In the genomic region with DNA sequence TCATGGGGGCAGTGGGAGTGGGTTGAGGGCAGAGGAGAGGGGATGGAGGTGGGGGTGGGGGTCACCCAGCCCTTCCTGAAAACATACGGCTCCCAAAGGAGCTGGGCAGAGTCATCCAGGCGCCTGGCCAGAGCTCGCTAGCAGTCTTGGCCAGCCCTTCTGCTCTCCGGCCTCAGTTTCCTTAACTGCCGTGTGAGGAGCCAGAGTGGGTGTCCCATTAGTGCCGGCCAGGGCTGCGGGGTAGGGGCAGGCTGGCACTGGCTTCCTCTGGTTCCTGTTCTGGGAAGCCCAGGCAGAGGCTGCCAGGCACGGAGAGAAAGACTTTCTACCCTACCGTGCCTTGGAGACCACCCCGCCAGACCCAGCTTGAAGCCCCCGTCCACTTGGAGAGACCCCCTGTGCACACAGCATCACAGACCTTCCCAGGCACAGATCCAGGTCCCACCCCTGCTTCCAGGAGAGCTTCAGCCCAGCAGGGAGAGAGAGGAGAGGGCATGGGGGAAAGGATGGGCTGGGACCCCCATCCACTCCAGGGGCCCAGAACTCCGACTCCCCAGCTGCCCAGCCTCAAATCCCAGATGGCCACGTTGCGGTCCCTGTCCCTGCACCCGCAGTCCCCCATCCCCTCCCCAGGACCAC, we compare ENCODE assay signal across 8 cellular contexts.
DNase-seq lines count a peak whose midpoint lies in the region; ATAC-seq and TF ChIP-seq lines count a peak whose summit lies in the region.

No MANE protein-coding gene starts in this region.

- H3K27ac ChIP-seq in right lobe of liver: peak overlapping the region in 2 of 3 donors; percentile 47 to 82
- H3K27ac ChIP-seq in substantia nigra (ENCODE audit: low read depth, low read length, poor library complexity, severe bottlenecking): peak overlapping the region; percentile 89

- no peak for TF ChIP-seq POLR2A in right lobe of liver (IDR thresholded peaks at IDR 0.05)

- peak; percentile 50 for DNase-seq in DMS53 (lab: John Stamatoyannopoulos, UW)
- DNase-seq in DMS53 treated with DMSO at 0.1 percent for 48 hours (lab: John Stamatoyannopoulos, UW; ENCODE audit: unreplicated experiment): no peak
- peak; percentile 42 for DNase-seq in astrocyte of the hippocampus (ENCODE audit: low read depth, low spot score)
- no peak for DNase-seq in right lobe of liver
- peak in 5 of 49 donors; percentile 22 to 69 (median 31) for DNase-seq in substantia nigra (lab: John Stamatoyannopoulos, UW)
- DNase-seq in GM19240 (ENCODE audit: insufficient read length, low spot score): no peak

- no peaks in the 10 kb centered on the region for H3K9me3 ChIP-seq in right lobe of liver

- intact Hi-C loops in right lobe of liver (cut with DNase I): no loop called here

- H3K36me3 ChIP-seq in right lobe of liver: no peaks in the 10 kb centered on the region

- H3K4me3 ChIP-seq in right lobe of liver: peak overlapping the region; percentile 40 to 59 (median 49)

- ATAC-seq in right lobe of liver (no peak), GM21390 (IDR thresholded peaks at IDR 0.05; ENCODE audit: unreplicated experiment) (no peak), GM21381 (IDR thresholded peaks at IDR 0.05; ENCODE audit: unreplicated experiment) (no peak)

- WGBS in right lobe of liver (ENCODE audit: insufficient coverage, low coverage, low lambda C conversion rate, missing lambda C conversion rate): 10% methylated on average over 5 of the region's 15 CpGs

- H3K4me1 ChIP-seq in right lobe of liver: peaks cover 2 to 50% (median 21%) of the 10 kb centered on the region in 4 donors

- no peak for TF ChIP-seq CTCF in right lobe of liver (IDR thresholded peaks at IDR 0.05)

- H3K27me3 ChIP-seq in right lobe of liver: no peaks in the 10 kb centered on the region

Comparison
In these comparisons a context has a peak if more than half of its experiments do, and no peak if none do; other contexts are left out.
1. DNase-seq: peak in DMS53 (single experiment) and astrocyte of the hippocampus (single experiment); none in DMS53 treated with DMSO at 0.1 percent for 48 hours (single experiment), right lobe of liver (0 of 3) and GM19240 (single experiment).